9 cellular contexts compared by ENCODE assay signal in the genomic region with DNA sequence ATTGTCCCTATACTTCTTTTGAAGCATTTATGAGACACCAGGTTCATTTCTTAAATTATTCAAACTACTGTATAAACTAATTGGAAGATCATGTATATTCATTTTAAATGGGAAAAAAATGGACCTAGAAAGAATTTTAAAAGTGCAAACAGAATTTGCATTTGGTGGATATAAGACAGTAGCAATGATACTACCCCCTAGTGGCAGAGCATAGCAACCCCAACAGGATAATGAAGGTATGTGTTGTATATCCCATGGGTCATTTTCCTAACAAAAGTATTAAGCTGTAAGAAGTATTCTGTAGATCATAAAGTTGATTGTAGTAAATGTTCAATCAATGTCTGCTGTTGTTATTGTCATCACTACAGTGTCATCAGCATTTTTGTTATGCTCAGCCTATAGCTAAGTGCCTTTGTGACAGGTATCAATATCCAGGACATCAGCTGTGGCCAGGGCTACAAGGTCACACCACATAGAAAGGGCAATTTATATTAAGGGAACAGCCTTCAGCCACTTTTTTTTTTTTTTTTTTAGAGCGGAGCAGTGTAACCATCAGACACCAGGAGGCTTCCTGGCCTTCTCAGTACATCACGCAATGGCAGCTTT.
DNase-seq lines count a peak whose midpoint lies in the region; ATAC-seq and TF ChIP-seq lines count a peak whose summit lies in the region.
"Had no signal": no experiment of that assay in that cellular context is flagged by ENCODE, and none has a peak within 500 bp of the region (broad histone marks: within the 10 kb centered on the region; RNA-seq: fewer than 3 reads in every experiment).

No MANE protein-coding gene starts in this region.

- H3K9me3 ChIP-seq in neural cell (ENCODE audit: low read length): no peaks in the 10 kb centered on the region

- H3K9ac ChIP-seq in neural cell (ENCODE audit: low read length): no peak overlapping the region

- H3K4me3 Mint-ChIP-seq in endothelial cell (ENCODE audit: unreplicated experiment): no peak overlapping the region

- no peak overlapping the region for H3K4me3 ChIP-seq in neural cell (ENCODE audit: low read length)

- TF ChIP-seq EP300 in neural cell (conservative IDR thresholded peaks at IDR 0.05; ENCODE audit: poor library complexity, severe bottlenecking): no peak

- H3F3A ChIP-seq in neural cell (ENCODE audit: insufficient read depth, low read length, poor library complexity, severe bottlenecking): no peaks in the 10 kb centered on the region

- H2AFZ ChIP-seq in neural cell (ENCODE audit: low read depth, low read length): no peak overlapping the region

- H3K79me2 ChIP-seq in neural cell (replicated peaks; ENCODE audit: insufficient read depth, low read length): no peaks in the 10 kb centered on the region

- peak; percentile 79 for TF ChIP-seq CTCF in endothelial cell (IDR thresholded peaks at IDR 0.05; ENCODE audit: unreplicated experiment)
- TF ChIP-seq CTCF in neural cell (IDR thresholded peaks at IDR 0.05; ENCODE audit: poor library complexity, severe bottlenecking): peak; percentile 34

- H3K27ac ChIP-seq in neural cell (ENCODE audit: low read length): no peak overlapping the region
- H3K27ac ChIP-seq: epithelial cell of prostate had no signal

- no peaks in the 10 kb centered on the region for H3K36me3 ChIP-seq in neural cell (ENCODE audit: insufficient read depth, low read length)

- no peaks in the 10 kb centered on the region for H3K9me2 ChIP-seq in neural cell (ENCODE audit: insufficient read depth, low read length)

- H3K27ac Mint-ChIP-seq in endothelial cell (ENCODE audit: unreplicated experiment): no peak overlapping the region

- DNase-seq in activated gamma-delta T cell treated with Interleukin-2 at 50 U/mL for 16 hours (peak; percentile 31), activated gamma-delta T cell (lab: John Stamatoyannopoulos, UW) (no peak), KG1 (lab: John Stamatoyannopoulos, UW) (peak; percentile 8), T follicular helper cell (ENCODE audit: low read depth) (peak; percentile 17), endothelial cell (ENCODE audit: low spot score) (peak; percentile 18)

- no peaks in the 10 kb centered on the region for H3K9me3 Mint-ChIP-seq in endothelial cell (ENCODE audit: unreplicated experiment)

- H3K36me3 Mint-ChIP-seq in endothelial cell (ENCODE audit: low read depth, unreplicated experiment): no peaks in the 10 kb centered on the region

- TF ChIP-seq RAD21 in neural cell (conservative IDR thresholded peaks at IDR 0.05): no peak

- no peak overlapping the region for H3K4me2 ChIP-seq in neural cell (ENCODE audit: low read length)

- H3K27me3 Mint-ChIP-seq in endothelial cell (ENCODE audit: unreplicated experiment): no peaks in the 10 kb centered on the region

- no peaks in the 10 kb centered on the region for H3K27me3 ChIP-seq in neural cell (ENCODE audit: insufficient read depth, low read depth, low read length)

- no peaks in the 10 kb centered on the region for H4K20me1 ChIP-seq in neural cell (ENCODE audit: insufficient read depth)

- peaks cover 5% of the 10 kb centered on the region for H3K4me1 Mint-ChIP-seq in endothelial cell (ENCODE audit: unreplicated experiment)

- ATAC-seq in GM21367 (IDR thresholded peaks at IDR 0.05; ENCODE audit: unreplicated experiment) (no peak), GM18868 (IDR thresholded peaks at IDR 0.05; ENCODE audit: unreplicated experiment) (no peak)

TF ChIP-seq in neural cell, 6 proteins besides CTCF, POLR2A, EP300 and RAD21:
- no peak for TF ChIP-seq POLR2AphosphoS5 (IDR thresholded peaks at IDR 0.05)
- TF ChIP-seq MXI1 (conservative IDR thresholded peaks at IDR 0.05; ENCODE audit: poor library complexity, severe bottlenecking): no peak
- TF ChIP-seq, protein P1, sequence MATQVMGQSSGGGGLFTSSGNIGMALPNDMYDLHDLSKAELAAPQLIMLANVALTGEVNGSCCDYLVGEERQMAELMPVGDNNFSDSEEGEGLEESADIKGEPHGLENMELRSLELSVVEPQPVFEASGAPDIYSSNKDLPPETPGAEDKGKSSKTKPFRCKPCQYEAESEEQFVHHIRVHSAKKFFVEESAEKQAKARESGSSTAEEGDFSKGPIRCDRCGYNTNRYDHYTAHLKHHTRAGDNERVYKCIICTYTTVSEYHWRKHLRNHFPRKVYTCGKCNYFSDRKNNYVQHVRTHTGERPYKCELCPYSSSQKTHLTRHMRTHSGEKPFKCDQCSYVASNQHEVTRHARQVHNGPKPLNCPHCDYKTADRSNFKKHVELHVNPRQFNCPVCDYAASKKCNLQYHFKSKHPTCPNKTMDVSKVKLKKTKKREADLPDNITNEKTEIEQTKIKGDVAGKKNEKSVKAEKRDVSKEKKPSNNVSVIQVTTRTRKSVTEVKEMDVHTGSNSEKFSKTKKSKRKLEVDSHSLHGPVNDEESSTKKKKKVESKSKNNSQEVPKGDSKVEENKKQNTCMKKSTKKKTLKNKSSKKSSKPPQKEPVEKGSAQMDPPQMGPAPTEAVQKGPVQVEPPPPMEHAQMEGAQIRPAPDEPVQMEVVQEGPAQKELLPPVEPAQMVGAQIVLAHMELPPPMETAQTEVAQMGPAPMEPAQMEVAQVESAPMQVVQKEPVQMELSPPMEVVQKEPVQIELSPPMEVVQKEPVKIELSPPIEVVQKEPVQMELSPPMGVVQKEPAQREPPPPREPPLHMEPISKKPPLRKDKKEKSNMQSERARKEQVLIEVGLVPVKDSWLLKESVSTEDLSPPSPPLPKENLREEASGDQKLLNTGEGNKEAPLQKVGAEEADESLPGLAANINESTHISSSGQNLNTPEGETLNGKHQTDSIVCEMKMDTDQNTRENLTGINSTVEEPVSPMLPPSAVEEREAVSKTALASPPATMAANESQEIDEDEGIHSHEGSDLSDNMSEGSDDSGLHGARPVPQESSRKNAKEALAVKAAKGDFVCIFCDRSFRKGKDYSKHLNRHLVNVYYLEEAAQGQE (IDR thresholded peaks at IDR 0.05; ENCODE audit: borderline replicate concordance): no peak
- no peak for TF ChIP-seq TAF1 (IDR thresholded peaks at IDR 0.05; ENCODE audit: low read depth)
- TF ChIP-seq SMC3 (conservative IDR thresholded peaks at IDR 0.05; ENCODE audit: poor library complexity): no peak
- no peak for TF ChIP-seq EZH2 (IDR thresholded peaks at IDR 0.05; ENCODE audit: borderline replicate concordance, insufficient read depth, low read length, poor library complexity, severe bottlenecking)
